In the genomic region with DNA sequence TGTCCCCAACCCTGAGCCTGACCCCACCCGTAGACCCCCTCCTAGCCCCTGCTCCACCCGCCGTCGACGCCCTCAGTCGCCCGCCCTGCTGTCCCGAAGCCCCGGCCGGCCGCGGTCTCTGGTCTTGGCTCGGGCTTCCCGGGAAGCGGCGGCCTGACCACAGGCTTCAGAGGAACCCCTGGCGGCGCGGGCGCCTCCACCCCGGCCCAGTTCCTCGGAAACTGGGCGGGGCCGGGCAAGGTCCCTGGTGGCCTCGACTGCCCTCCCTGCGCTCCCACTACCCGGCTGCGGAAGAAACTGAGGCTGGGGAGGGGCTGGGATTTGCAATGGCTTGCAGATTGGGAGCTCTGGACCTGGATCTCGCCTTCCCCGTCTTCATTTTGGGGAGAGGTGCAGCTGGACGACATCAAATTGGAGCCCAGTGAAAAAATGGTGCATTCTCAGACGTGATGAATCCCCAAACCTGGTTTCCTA, we compare ENCODE assay signal across 8 cellular contexts. TPM values are rescaled to one million over a fixed set of nuclear protein-coding genes. Genes with fewer than 3 reads are reported as not detected.
DNase-seq lines count a peak whose midpoint lies in the region; ATAC-seq and TF ChIP-seq lines count a peak whose summit lies in the region.

No MANE protein-coding gene starts in this region.

- DNase-seq in DMS53 (lab: John Stamatoyannopoulos, UW) (peak; percentile 68), DMS53 treated with DMSO at 0.1 percent for 48 hours (lab: John Stamatoyannopoulos, UW; ENCODE audit: unreplicated experiment) (no peak), dermis blood vessel endothelial cell (peak; percentile 51), lower leg skin (ENCODE audit: low spot score in 2 of 2) (peak; percentile 52 to 92)
- peak in 4 of 6 experiments; percentile 11 to 49 (median 44) for DNase-seq in stimulated activated naive CD4-positive, alpha-beta T cell (lab: John Stamatoyannopoulos, UW)

- H3K9me3 Mint-ChIP-seq in T-helper 1 cell treated with Interleukin-12 subunit alpha and Interleukin-12 subunit beta and Interleukin-4 antibody, amounts not matched to agents 30 μg/mL and 1 μg/mL, for 36 hours = no peaks in the 10 kb centered on the region

- H3K4me3 Mint-ChIP-seq in T-helper 1 cell treated with Interleukin-12 subunit alpha and Interleukin-12 subunit beta and Interleukin-4 antibody, amounts not matched to agents 30 μg/mL and 1 μg/mL, for 36 hours = peak overlapping the region; percentile 94

- intact Hi-C loops in lower leg skin (cut with DNase I; ENCODE audit: low total_unique reads) = loop anchor here (5.0 to 10.0 kb wide), 2 partner anchors 152 to 284 kb away; no protein-coding TSS in a partner anchor

- no peak for TF ChIP-seq POLR2A in lower leg skin (IDR thresholded peaks at IDR 0.05)

- H3K4me1 Mint-ChIP-seq in T-helper 1 cell treated with Interleukin-12 subunit alpha and Interleukin-12 subunit beta and Interleukin-4 antibody, amounts not matched to agents 30 μg/mL and 1 μg/mL, for 36 hours (ENCODE audit: low read depth) = peaks cover 50% of the 10 kb centered on the region

- peak overlapping the region; percentile 74 for H3K4me3 ChIP-seq in lower leg skin (ENCODE audit: low read depth, poor library complexity, severe bottlenecking)

- peaks cover 32% of the 10 kb centered on the region for H3K36me3 Mint-ChIP-seq in T-helper 1 cell treated with Interleukin-12 subunit alpha and Interleukin-12 subunit beta and Interleukin-4 antibody, amounts not matched to agents 30 μg/mL and 1 μg/mL, for 36 hours (ENCODE audit: low read depth)

- TF ChIP-seq CTCF in lower leg skin (IDR thresholded peaks at IDR 0.05) = no peak

- 0 to 1% methylated on average over 9 to 15 of the region's 32 CpGs for WGBS in lower leg skin, 2 donors

- H3K27me3 Mint-ChIP-seq in T-helper 1 cell treated with Interleukin-12 subunit alpha and Interleukin-12 subunit beta and Interleukin-4 antibody, amounts not matched to agents 30 μg/mL and 1 μg/mL, for 36 hours (ENCODE audit: low read depth) = peaks cover 4% of the 10 kb centered on the region

- H3K27ac Mint-ChIP-seq in T-helper 1 cell treated with Interleukin-12 subunit alpha and Interleukin-12 subunit beta and Interleukin-4 antibody, amounts not matched to agents 30 μg/mL and 1 μg/mL, for 36 hours = peak overlapping the region; percentile 95

- ATAC-seq in GM19324 (IDR thresholded peaks at IDR 0.05; ENCODE audit: low FRiP score, unreplicated experiment) (no peak), HG03442 (IDR thresholded peaks at IDR 0.05; ENCODE audit: unreplicated experiment) (no peak)

RNA-seq across cellular contexts. Expression of a gene that starts 0.7 kb away (rescaled TPM):
- 0.23 and 0.68 TPM in 2 replicates for total RNA-seq in dermis blood vessel endothelial cell
- total RNA-seq in lower leg skin = 10 to 100 TPM in 2 of 4 donors, 1 to 10 TPM in 2; 7.7 to 20.6 (median 10.1) TPM

RNA-seq across cellular contexts. Expression of a gene that starts 12.4 kb away (rescaled TPM):
- total RNA-seq in dermis blood vessel endothelial cell (not detected in 2 replicates), lower leg skin (not detected)

RNA-seq across cellular contexts. Expression of a gene that starts 16.7 kb away (rescaled TPM):
- not detected in 2 replicates for total RNA-seq in dermis blood vessel endothelial cell
- total RNA-seq in lower leg skin = not detected

RNA-seq across cellular contexts. Expression of a gene that starts 19.6 kb away (rescaled TPM):
- total RNA-seq in dermis blood vessel endothelial cell (not detected in 2 replicates), lower leg skin (1 to 10 TPM in 1 of 4 donors, not detected in 3; 2.3 TPM)

RNA-seq across cellular contexts. Expression of a gene that starts 24.4 kb away (rescaled TPM):
- total RNA-seq in dermis blood vessel endothelial cell = not detected in 2 replicates
- not detected for total RNA-seq in lower leg skin
